In the genomic region with DNA sequence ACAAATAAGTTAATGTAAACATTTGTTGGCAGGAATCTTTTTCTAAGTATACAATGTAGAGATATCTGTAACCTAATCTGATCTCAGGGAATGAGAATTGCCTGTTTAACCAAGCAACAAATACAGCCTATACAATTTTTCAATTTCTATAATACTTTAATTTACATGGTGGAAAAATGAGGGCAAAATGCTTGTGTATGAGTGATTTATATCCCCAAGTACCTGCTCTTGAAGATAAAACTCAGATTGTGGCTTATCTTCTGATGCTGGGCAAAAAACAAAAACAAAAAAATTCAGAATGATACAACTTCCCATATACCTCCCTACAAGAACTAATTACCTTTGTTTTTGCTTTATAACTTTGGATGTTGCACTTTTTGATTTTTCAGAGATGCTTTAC, we compare ENCODE assay signal across 11 cellular contexts. TPM values are rescaled to one million over a fixed set of nuclear protein-coding genes. Genes with fewer than 3 reads are reported as not detected.
DNase-seq lines count a peak whose midpoint lies in the region; ATAC-seq and TF ChIP-seq lines count a peak whose summit lies in the region.
"Had no signal": no experiment of that assay in that cellular context is flagged by ENCODE, and none has a peak within 500 bp of the region (broad histone marks: within the 10 kb centered on the region; RNA-seq: fewer than 3 reads in every experiment).

No MANE protein-coding gene starts in this region.

- peaks cover 52% of the 10 kb centered on the region for H3K4me1 ChIP-seq in smooth muscle cell (ENCODE audit: low read depth)

- peak overlapping the region; percentile 59 for H3K4me3 Mint-ChIP-seq in activated naive CD4-positive, alpha-beta T cell treated with anti-CD3 and anti-CD28 coated beads, Interleukin-2, amount 50 U/mL, for 24 hours
- peak overlapping the region; percentile 95 for H3K4me3 Mint-ChIP-seq in WTC11

- H2AFZ ChIP-seq in smooth muscle cell (ENCODE audit: low read depth): no peak overlapping the region

- H3K9me3 Mint-ChIP-seq in activated naive CD4-positive, alpha-beta T cell treated with anti-CD3 and anti-CD28 coated beads, Interleukin-2, amount 50 U/mL, for 24 hours: no peaks in the 10 kb centered on the region
- H3K9me3 Mint-ChIP-seq in WTC11: no peaks in the 10 kb centered on the region

- H3K4me3 ChIP-seq in fibroblast of pulmonary artery (replicated peaks; ENCODE audit: low read depth, low read length): peak overlapping the region; percentile 1
- peak overlapping the region; percentile 89 for H3K4me3 ChIP-seq in smooth muscle cell

- H3K4me1 Mint-ChIP-seq in activated naive CD4-positive, alpha-beta T cell treated with anti-CD3 and anti-CD28 coated beads, Interleukin-2, amount 50 U/mL, for 24 hours: peaks cover 83% of the 10 kb centered on the region
- peaks cover 78% of the 10 kb centered on the region for H3K4me1 Mint-ChIP-seq in WTC11

- H3K79me2 ChIP-seq in smooth muscle cell (ENCODE audit: low read depth): peaks cover 82% of the 10 kb centered on the region

- H3K27ac ChIP-seq in smooth muscle cell (ENCODE audit: low read depth): peak overlapping the region; percentile 100

- ATAC-seq in WTC11 (no peak), GM18502 (IDR thresholded peaks at IDR 0.05; ENCODE audit: poor library complexity, unreplicated experiment) (no peak), GM19328 (IDR thresholded peaks at IDR 0.05; ENCODE audit: unreplicated experiment) (no peak)

- H3K36me3 ChIP-seq in smooth muscle cell (ENCODE audit: low read depth): peaks cover 3% of the 10 kb centered on the region
- H3K36me3 ChIP-seq: thoracic aorta had no signal

- peak overlapping the region; percentile 99 for H3K4me2 ChIP-seq in smooth muscle cell

- no peaks in the 10 kb centered on the region for H3F3A ChIP-seq in smooth muscle cell (ENCODE audit: low read depth)

- no peak for DNase-seq in activated naive CD4-positive, alpha-beta T cell treated with anti-CD3 and anti-CD28 coated beads, Interleukin-2, amount 50 U/mL, for 16 hours
- no peak for DNase-seq in WTC11 (ENCODE audit: low spot score)
- DNase-seq in fibroblast of pulmonary artery (ENCODE audit: low read depth): no peak
- no peak for DNase-seq in smooth muscle cell (lab: John Stamatoyannopoulos, UW; ENCODE audit: unreplicated experiment)
- DNase-seq in GM19238 (ENCODE audit: insufficient read length, low spot score): no peak
- DNase-seq: GF-D8, NCI-H2081 treated with DMSO at 0.1 percent for 48 hours had no signal

- H3K9me3 ChIP-seq in smooth muscle cell (replicated peaks; ENCODE audit: low read depth): no peaks in the 10 kb centered on the region
- H3K9me3 ChIP-seq: thoracic aorta had no signal

- CTCF ChIA-PET in WTC11 (lab: Charles Lee): no interaction called here

- no peaks in the 10 kb centered on the region for H3K27me3 Mint-ChIP-seq in activated naive CD4-positive, alpha-beta T cell treated with anti-CD3 and anti-CD28 coated beads, Interleukin-2, amount 50 U/mL, for 24 hours
- H3K27me3 Mint-ChIP-seq in WTC11 (ENCODE audit: low read depth): no peaks in the 10 kb centered on the region

- peak overlapping the region; percentile 23 for H3K27ac Mint-ChIP-seq in activated naive CD4-positive, alpha-beta T cell treated with anti-CD3 and anti-CD28 coated beads, Interleukin-2, amount 50 U/mL, for 24 hours
- H3K27ac Mint-ChIP-seq in WTC11: peak overlapping the region; percentile 51; the same call in 1 of the 2 replicates

- no peak for TF ChIP-seq CTCF in WTC11 (IDR thresholded peaks at IDR 0.05)
- TF ChIP-seq CTCF in fibroblast of pulmonary artery (IDR thresholded peaks at IDR 0.05; ENCODE audit: low read length, missing control alignments): no peak
- TF ChIP-seq CTCF in smooth muscle cell (IDR thresholded peaks at IDR 0.05; ENCODE audit: borderline replicate concordance, insufficient read depth, poor library complexity, severe bottlenecking): no peak

- peak overlapping the region; percentile 99 for H3K9ac ChIP-seq in smooth muscle cell (ENCODE audit: low read depth)

- H3K27me3 ChIP-seq in smooth muscle cell (ENCODE audit: low read depth): no peaks in the 10 kb centered on the region

- POLR2A ChIA-PET in WTC11 (lab: Charles Lee): no interaction called here

- peaks cover 60% of the 10 kb centered on the region for H4K20me1 ChIP-seq in smooth muscle cell (ENCODE audit: low read depth)

- H3K36me3 Mint-ChIP-seq in activated naive CD4-positive, alpha-beta T cell treated with anti-CD3 and anti-CD28 coated beads, Interleukin-2, amount 50 U/mL, for 24 hours: peaks cover 21% of the 10 kb centered on the region
- peaks cover 21% of the 10 kb centered on the region for H3K36me3 Mint-ChIP-seq in WTC11

TF ChIP-seq in WTC11, 78 proteins besides CTCF, POLR2A, EP300 and RAD21:
- no peak for TF ChIP-seq CREM (CRISPR knock-in tag; IDR thresholded peaks at IDR 0.05)
- TF ChIP-seq, protein P1, sequence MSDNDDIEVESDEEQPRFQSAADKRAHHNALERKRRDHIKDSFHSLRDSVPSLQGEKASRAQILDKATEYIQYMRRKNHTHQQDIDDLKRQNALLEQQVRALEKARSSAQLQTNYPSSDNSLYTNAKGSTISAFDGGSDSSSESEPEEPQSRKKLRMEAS (CRISPR knock-in tag; IDR thresholded peaks at IDR 0.05): no peak
- no peak for TF ChIP-seq GABPB1 (CRISPR knock-in tag; IDR thresholded peaks at IDR 0.05)
- TF ChIP-seq KAT7 (CRISPR knock-in tag; IDR thresholded peaks at IDR 0.05; ENCODE audit: borderline replicate concordance): no peak
- TF ChIP-seq, protein P2, sequence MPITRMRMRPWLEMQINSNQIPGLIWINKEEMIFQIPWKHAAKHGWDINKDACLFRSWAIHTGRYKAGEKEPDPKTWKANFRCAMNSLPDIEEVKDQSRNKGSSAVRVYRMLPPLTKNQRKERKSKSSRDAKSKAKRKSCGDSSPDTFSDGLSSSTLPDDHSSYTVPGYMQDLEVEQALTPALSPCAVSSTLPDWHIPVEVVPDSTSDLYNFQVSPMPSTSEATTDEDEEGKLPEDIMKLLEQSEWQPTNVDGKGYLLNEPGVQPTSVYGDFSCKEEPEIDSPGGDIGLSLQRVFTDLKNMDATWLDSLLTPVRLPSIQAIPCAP (CRISPR knock-in tag; IDR thresholded peaks at IDR 0.05): no peak
- no peak for TF ChIP-seq CBFB (CRISPR knock-in tag; IDR thresholded peaks at IDR 0.05; ENCODE audit: low read depth)

RNA-seq across cellular contexts. Expression of gene CNOT2, which starts 2.2 kb away (rescaled TPM):
- total RNA-seq in WTC11 (2021): 59.7 to 64.7 TPM (median 60.5 TPM) in 3 replicates
- 136 and 172 TPM in 2 replicates for total RNA-seq in smooth muscle cell
- 77.3 and 94.5 TPM in 2 replicates for polyA plus RNA-seq in smooth muscle cell
